In the genomic region with DNA sequence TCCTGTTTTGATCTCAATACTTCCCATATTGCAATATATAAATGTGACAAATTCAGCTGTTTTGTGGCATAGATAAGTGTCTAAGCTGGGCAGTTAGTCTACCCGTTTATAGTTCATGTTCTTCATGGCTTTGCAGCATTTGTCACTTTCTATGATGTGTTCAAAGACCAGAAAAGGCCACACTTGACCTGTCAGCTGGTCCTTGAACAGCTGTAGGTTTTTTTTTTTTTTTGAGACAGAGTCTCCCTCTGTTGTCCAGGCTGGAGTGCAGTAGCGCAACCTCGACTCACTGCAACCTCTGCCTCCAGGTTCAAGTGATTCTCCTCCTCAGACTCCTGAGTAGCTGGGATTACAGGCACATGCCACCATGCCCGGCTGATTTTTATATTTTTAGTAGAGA, we compare ENCODE assay signal across 14 cellular contexts. TPM values are rescaled to one million over a fixed set of nuclear protein-coding genes. Genes with fewer than 3 reads are reported as not detected.
DNase-seq lines count a peak whose midpoint lies in the region; ATAC-seq, FAIRE-seq and TF ChIP-seq lines count a peak whose summit lies in the region.
"Had no signal": no experiment of that assay in that cellular context is flagged by ENCODE, and none has a peak within 500 bp of the region (broad histone marks: within the 10 kb centered on the region; RNA-seq: fewer than 3 reads in every experiment).

No MANE protein-coding gene starts in this region.

- H4K20me1 ChIP-seq in HepG2 (ENCODE audit: insufficient read depth, low read length) (no peaks in the 10 kb centered on the region), PC-9 (ENCODE audit: insufficient read depth) (no peaks in the 10 kb centered on the region)

- H3F3A ChIP-seq in PC-9 (ENCODE audit: insufficient read depth, low read depth), result peaks cover 6% of the 10 kb centered on the region

- TF ChIP-seq POLR2A in HepG2 (IDR thresholded peaks at IDR 0.05; ENCODE audit: insufficient read depth in 1 of 2, low read depth in 2 of 2, low read length in 2 of 2) (no peak), right lobe of liver (IDR thresholded peaks at IDR 0.05) (no peak)

- no peak for DNase-seq in HepG2 (ENCODE audit: low spot score)
- DNase-seq in right lobe of liver, result no peak
- DNase-seq in PC-9, result peak in 1 of 2 experiments; percentile 31
- peak; percentile 53 for DNase-seq in myocyte (ENCODE audit: low read depth)
- no peak for DNase-seq in small intestine
- DNase-seq in DMS153 treated with DMSO at 0.1 percent for 48 hours (lab: John Stamatoyannopoulos, UW; ENCODE audit: unreplicated experiment), result no peak
- no peak for DNase-seq in NCI-H1436 treated with DMSO at 0.1 percent for 48 hours (lab: John Stamatoyannopoulos, UW)
- DNase-seq: BE2C; CD4-positive, alpha-beta memory T cell; GOT3; H9 had no signal

- H3K27me3 ChIP-seq in HepG2 (ENCODE audit: control insufficient read depth in 1 of 2, insufficient read depth in 2 of 2, low read length in 2 of 2) (no peaks in the 10 kb centered on the region), right lobe of liver (no peaks in the 10 kb centered on the region), PC-9 (ENCODE audit: insufficient read depth, low read depth) (no peaks in the 10 kb centered on the region), small intestine (ENCODE audit: control insufficient read depth in 2 of 2, insufficient read depth in 2 of 2, low read length in 2 of 2) (no peaks in the 10 kb centered on the region)
- H3K27me3 ChIP-seq: BE2C had no signal

- H2AFZ ChIP-seq in HepG2 (ENCODE audit: low read length) (no peak overlapping the region), PC-9 (no peak overlapping the region)

- H3K27ac ChIP-seq in HepG2 (ENCODE audit: extremely low read length, insufficient read depth, low read length) (no peak overlapping the region), right lobe of liver (no peak overlapping the region), PC-9 (no peak overlapping the region), small intestine (ENCODE audit: low read depth in 1 of 2, low read length in 1 of 2) (no peak overlapping the region)
- H3K27ac ChIP-seq: C4-2B had no signal

- TF ChIP-seq CTCF in HepG2 (CRISPR knock-in tag; IDR thresholded peaks at IDR 0.05), result no peak
- no peak for TF ChIP-seq CTCF in right lobe of liver (IDR thresholded peaks at IDR 0.05)
- TF ChIP-seq CTCF in PC-9 (conservative IDR thresholded peaks at IDR 0.05), result no peak

- H3K79me2 ChIP-seq in HepG2 (ENCODE audit: insufficient read depth, low read length) (no peaks in the 10 kb centered on the region), PC-9 (ENCODE audit: low read depth) (no peaks in the 10 kb centered on the region)

- FAIRE-seq in HepG2 (lab: Jason Lieb, UNC) (no peak), small intestine (lab: Jason Lieb, UNC) (no peak)
- FAIRE-seq: A204.1 had no signal

- BruUV-seq in HepG2 (replicated peaks; lab: Mats Ljungman, UMichigan) (no TSS peak), PC-9 (replicated peaks; lab: Mats Ljungman, UMichigan) (TSS peak; percentile 74)

- CTCF ChIA-PET in HepG2 (lab: Yijun Ruan, JAX; ENCODE audit: low intra/inter-chr PET ratio, low total read pairs), result no interaction called here
- CTCF ChIA-PET in PC-9 (lab: Charles Lee), result interaction anchor here (0.6 kb wide), 1 partner anchor 30 kb away, joined by 3 read pairs; no protein-coding TSS in a partner anchor

- POLR2A ChIA-PET in HepG2 (lab: Yijun Ruan, JAX) (no interaction called here), PC-9 (lab: Charles Lee; ENCODE audit: unreplicated experiment) (interaction anchor here (0.6 kb wide), 1 partner anchor 281 kb away, joined by 3 read pairs; no protein-coding TSS in a partner anchor)

- no peak for TF ChIP-seq RAD21 in HepG2 (CRISPR knock-in tag; IDR thresholded peaks at IDR 0.05)

- H3K9me2 ChIP-seq in PC-9 (ENCODE audit: insufficient read depth), result no peaks in the 10 kb centered on the region

- H3K9me3 ChIP-seq in HepG2 (ENCODE audit: low read length) (no peaks in the 10 kb centered on the region), right lobe of liver (no peaks in the 10 kb centered on the region), PC-9 (ENCODE audit: insufficient read depth, low read depth) (no peaks in the 10 kb centered on the region), small intestine (ENCODE audit: control insufficient read depth, low read depth) (no peaks in the 10 kb centered on the region)
- H3K9me3 ChIP-seq: BE2C had no signal

- TF ChIP-seq EP300 in HepG2 (IDR thresholded peaks at IDR 0.05; ENCODE audit: low read depth in 2 of 2, low read length in 2 of 2), result no peak
- no peak for TF ChIP-seq EP300 in HepG2 (CRISPR knock-in tag; IDR thresholded peaks at IDR 0.05; ENCODE audit: borderline replicate concordance)

- no peak overlapping the region for H3K4me2 ChIP-seq in HepG2 (ENCODE audit: low read depth, low read length)
- H3K4me2 ChIP-seq in PC-9, result no peak overlapping the region

- WGBS in HepG2 (ENCODE audit: low lambda C conversion rate), result 90% methylated on average over 4 of the region's 4 CpGs
- 86% methylated on average over 4 of the region's 4 CpGs for WGBS in right lobe of liver (ENCODE audit: insufficient coverage, low coverage, low lambda C conversion rate, missing lambda C conversion rate)
- 90 to 96% (median 90%) methylated on average over 4 of the region's 4 CpGs for WGBS in small intestine, 3 donors

- in situ Hi-C loops in HepG2 (cut with HindIII; ENCODE audit: extremely low pct_ligation_motif_present, low pct_unique_long_range_greater_than_20kb), result no loop called here

- H3K4me3 ChIP-seq in HepG2 (replicated peaks in 1 of 3; ENCODE audit: insufficient read depth in 1 of 3, low read depth in 2 of 3, low read length in 3 of 3) (no peak overlapping the region), right lobe of liver (no peak overlapping the region), PC-9 (no peak overlapping the region), small intestine (ENCODE audit: low read depth in 1 of 2, low read length in 2 of 2) (no peak overlapping the region)

- H3K4me1 ChIP-seq in HepG2 (ENCODE audit: insufficient read depth, low read length) (peaks cover 13% of the 10 kb centered on the region), right lobe of liver (peaks cover 0 to 24% (median 7%) of the 10 kb centered on the region in 4 donors), PC-9 (replicated peaks; ENCODE audit: insufficient read depth) (no peaks in the 10 kb centered on the region), small intestine (ENCODE audit: control insufficient read depth in 2 of 2, insufficient read depth in 1 of 2, low read depth in 1 of 2, low read length in 1 of 2) (no peaks in the 10 kb centered on the region)

- H3K36me3 ChIP-seq in HepG2 (replicated peaks in 1 of 2; ENCODE audit: control insufficient read depth in 1 of 2, insufficient read depth in 2 of 2, low read length in 2 of 2), result no peaks in the 10 kb centered on the region; a peak in 1 of 5 replicates
- peaks cover 0 to 19% (median 0%) of the 10 kb centered on the region in 4 donors for H3K36me3 ChIP-seq in right lobe of liver
- H3K36me3 ChIP-seq in PC-9 (ENCODE audit: low read depth), result peaks cover 9% of the 10 kb centered on the region
- peaks cover 0 to 1% of the 10 kb centered on the region in 2 donors for H3K36me3 ChIP-seq in small intestine (ENCODE audit: control insufficient read depth in 2 of 2, insufficient read depth in 2 of 2, low read length in 2 of 2)
- H3K36me3 ChIP-seq: BE2C had no signal

- no peak overlapping the region for H3K9ac ChIP-seq in HepG2 (ENCODE audit: insufficient read depth, low read depth, low read length)

- intact Hi-C loops in HepG2 (cut with micrococcal nuclease; ENCODE audit: unreplicated experiment), result no loop called here
- intact Hi-C loops in right lobe of liver (cut with DNase I), result no loop called here
- intact Hi-C loops in PC-9 (cut with micrococcal nuclease; ENCODE audit: unreplicated experiment), result no loop called here

- no peak for ATAC-seq in HepG2
- no peak for ATAC-seq in right lobe of liver

RNA-seq across cellular contexts. Expression of a gene that starts 28.4 kb away (rescaled TPM):
- total RNA-seq in HepG2 (2016; rRNA removed; fragmentation: Illumina TruSeq; extraction: Trizol) (11.5 and 19.6 TPM in 2 replicates), right lobe of liver (100 to 1,000 TPM in 3 of 6 experiments, 10 to 100 TPM in 3; 29.4 to 206 (median 97.7) TPM), PC-9 (2021) (286 and 294 TPM in 2 replicates), myocyte (2.0 TPM in 2 replicates)
- 5.2 TPM in 2 replicates for total RNA-seq in HepG2 (2016; cell fraction: cytosol; rRNA removed; fragmentation: Illumina TruSeq; extraction: Trizol; ENCODE audit: low read depth)
- 10.8 and 20.2 TPM in 2 replicates for total RNA-seq in HepG2 (2016; cell fraction: insoluble cytoplasmic fraction; rRNA removed; fragmentation: Illumina TruSeq; extraction: Trizol)
- total RNA-seq in HepG2 (2016; cell fraction: membrane; rRNA removed; fragmentation: Illumina TruSeq; extraction: Trizol), result 16.6 and 16.8 TPM in 2 replicates
- total RNA-seq in HepG2 (2016; cell fraction: nucleus; rRNA removed; fragmentation: Illumina TruSeq; extraction: Trizol), result 6.0 and 7.0 TPM in 2 replicates
- polyA plus RNA-seq in HepG2 (2011; rRNA removed) (12.7 and 17.0 TPM in 2 replicates), small intestine (100 to 1,000 TPM in 2 of 3 donors, 10 to 100 TPM in 1; 93.7 to 516 (median 230) TPM)
- 17.0 and 27.6 TPM in 2 replicates for polyA plus RNA-seq in HepG2 (2011; cell fraction: cytosol; rRNA removed)
- polyA plus RNA-seq in HepG2 (2011; cell fraction: nucleus; rRNA removed), result 4.1 and 7.8 TPM in 2 replicates
- polyA plus RNA-seq in HepG2 (2012), result 16.9 and 18.5 TPM in 2 replicates
- polyA plus RNA-seq in HepG2 (2016; cell fraction: cytosol; fragmentation: Illumina TruSeq; extraction: Trizol; ENCODE audit: low read depth), result 9.6 and 10.7 TPM in 2 replicates
- 42.7 and 43.4 TPM in 2 replicates for polyA plus RNA-seq in HepG2 (2016; cell fraction: insoluble cytoplasmic fraction; fragmentation: Illumina TruSeq; extraction: Trizol; ENCODE audit: low read depth)
- polyA plus RNA-seq in HepG2 (2016; cell fraction: membrane; fragmentation: Illumina TruSeq; extraction: Trizol; ENCODE audit: low read depth), result 22.0 and 22.7 TPM in 2 replicates
- polyA plus RNA-seq in HepG2 (2016; cell fraction: nucleus; fragmentation: Illumina TruSeq; extraction: Trizol; ENCODE audit: insufficient read depth, low read depth), result 16.1 and 16.6 TPM in 2 replicates
- polyA minus RNA-seq in HepG2 (2011; rRNA and poly(A)+ RNA removed; ENCODE audit: low replicate concordance), result 30.1 and 125 TPM in 2 replicates
- 17.9 and 19.5 TPM in 2 replicates for polyA minus RNA-seq in HepG2 (2011; cell fraction: cytosol; rRNA and poly(A)+ RNA removed)
- polyA minus RNA-seq in HepG2 (2011; cell fraction: nucleus; rRNA and poly(A)+ RNA removed), result 4.9 and 8.1 TPM in 2 replicates
- 12.7 TPM for polyA plus RNA-seq in myocyte (2012)
- polyA plus RNA-seq: IgD-negative memory B cell had no signal

RNA-seq across cellular contexts. Expression of a gene that starts 29.2 kb away (rescaled TPM):
- 708 and 1,053 TPM in 2 replicates for total RNA-seq in HepG2 (2016; rRNA removed; fragmentation: Illumina TruSeq; extraction: Trizol)
- total RNA-seq in HepG2 (2016; cell fraction: cytosol; rRNA removed; fragmentation: Illumina TruSeq; extraction: Trizol; ENCODE audit: low read depth), result 114 and 133 TPM in 2 replicates
- 720 and 1,097 TPM in 2 replicates for total RNA-seq in HepG2 (2016; cell fraction: insoluble cytoplasmic fraction; rRNA removed; fragmentation: Illumina TruSeq; extraction: Trizol)
- 191 and 222 TPM in 2 replicates for total RNA-seq in HepG2 (2016; cell fraction: membrane; rRNA removed; fragmentation: Illumina TruSeq; extraction: Trizol)
- total RNA-seq in HepG2 (2016; cell fraction: nucleus; rRNA removed; fragmentation: Illumina TruSeq; extraction: Trizol), result 268 and 275 TPM in 2 replicates
- 294 and 319 TPM in 2 replicates for polyA plus RNA-seq in HepG2 (2011; rRNA removed)
- 302 and 393 TPM in 2 replicates for polyA plus RNA-seq in HepG2 (2011; cell fraction: cytosol; rRNA removed)
- 114 and 130 TPM in 2 replicates for polyA plus RNA-seq in HepG2 (2011; cell fraction: nucleus; rRNA removed)
- polyA plus RNA-seq in HepG2 (2012), result 339 and 386 TPM in 2 replicates
- polyA plus RNA-seq in HepG2 (2016; cell fraction: cytosol; fragmentation: Illumina TruSeq; extraction: Trizol; ENCODE audit: low read depth), result 82.0 and 88.3 TPM in 2 replicates
- 785 and 829 TPM in 2 replicates for polyA plus RNA-seq in HepG2 (2016; cell fraction: insoluble cytoplasmic fraction; fragmentation: Illumina TruSeq; extraction: Trizol; ENCODE audit: low read depth)
- 96.5 and 109 TPM in 2 replicates for polyA plus RNA-seq in HepG2 (2016; cell fraction: membrane; fragmentation: Illumina TruSeq; extraction: Trizol; ENCODE audit: low read depth)
- polyA plus RNA-seq in HepG2 (2016; cell fraction: nucleus; fragmentation: Illumina TruSeq; extraction: Trizol; ENCODE audit: insufficient read depth, low read depth), result 284 and 310 TPM in 2 replicates
- polyA minus RNA-seq in HepG2 (2011; rRNA and poly(A)+ RNA removed; ENCODE audit: low replicate concordance), result 354 and 1,739 TPM in 2 replicates
- 264 and 280 TPM in 2 replicates for polyA minus RNA-seq in HepG2 (2011; cell fraction: cytosol; rRNA and poly(A)+ RNA removed)
- polyA minus RNA-seq in HepG2 (2011; cell fraction: nucleus; rRNA and poly(A)+ RNA removed), result 179 and 238 TPM in 2 replicates
- 100 to 1,000 TPM in 2 of 6 experiments, 10 to 100 TPM in 4; 39.7 to 124 (median 74.8) TPM for total RNA-seq in right lobe of liver
- total RNA-seq in PC-9 (2021), result 658 and 831 TPM in 2 replicates
- total RNA-seq in myocyte, result 340 and 378 TPM in 2 replicates
- polyA plus RNA-seq in myocyte (2012), result 222 TPM
- polyA plus RNA-seq in small intestine, result 100 to 1,000 TPM; 101 to 226 (median 138) TPM

RNA-seq across cellular contexts. Expression of a gene that starts 29.6 kb away (rescaled TPM):
- total RNA-seq in HepG2 (2016; rRNA removed; fragmentation: Illumina TruSeq; extraction: Trizol), result 12.1 and 15.0 TPM in 2 replicates
- total RNA-seq in HepG2 (2016; cell fraction: cytosol; rRNA removed; fragmentation: Illumina TruSeq; extraction: Trizol; ENCODE audit: low read depth), result 4.0 and 4.9 TPM in 2 replicates
- total RNA-seq in HepG2 (2016; cell fraction: insoluble cytoplasmic fraction; rRNA removed; fragmentation: Illumina TruSeq; extraction: Trizol), result 13.6 and 19.6 TPM in 2 replicates
- 4.1 and 5.4 TPM in 2 replicates for total RNA-seq in HepG2 (2016; cell fraction: membrane; rRNA removed; fragmentation: Illumina TruSeq; extraction: Trizol)
- 16.6 and 21.5 TPM in 2 replicates for total RNA-seq in HepG2 (2016; cell fraction: nucleus; rRNA removed; fragmentation: Illumina TruSeq; extraction: Trizol)
- polyA plus RNA-seq in HepG2 (2011; rRNA removed), result 3.7 and 5.7 TPM in 2 replicates
- 5.1 and 9.0 TPM in 2 replicates for polyA plus RNA-seq in HepG2 (2011; cell fraction: cytosol; rRNA removed)
- polyA plus RNA-seq in HepG2 (2011; cell fraction: nucleus; rRNA removed), result 3.9 and 7.9 TPM in 2 replicates
- 4.2 and 4.3 TPM in 2 replicates for polyA plus RNA-seq in HepG2 (2012)
- polyA plus RNA-seq in HepG2 (2016; cell fraction: cytosol; fragmentation: Illumina TruSeq; extraction: Trizol; ENCODE audit: low read depth), result 1.1 and 1.9 TPM in 2 replicates
- 10.6 and 12.7 TPM in 2 replicates for polyA plus RNA-seq in HepG2 (2016; cell fraction: insoluble cytoplasmic fraction; fragmentation: Illumina TruSeq; extraction: Trizol; ENCODE audit: low read depth)
- polyA plus RNA-seq in HepG2 (2016; cell fraction: membrane; fragmentation: Illumina TruSeq; extraction: Trizol; ENCODE audit: low read depth), result 2.4 and 2.7 TPM in 2 replicates
- 16.2 and 20.4 TPM in 2 replicates for polyA plus RNA-seq in HepG2 (2016; cell fraction: nucleus; fragmentation: Illumina TruSeq; extraction: Trizol; ENCODE audit: insufficient read depth, low read depth)
- 5.1 and 23.0 TPM in 2 replicates for polyA minus RNA-seq in HepG2 (2011; rRNA and poly(A)+ RNA removed; ENCODE audit: low replicate concordance)
- polyA minus RNA-seq in HepG2 (2011; cell fraction: cytosol; rRNA and poly(A)+ RNA removed), result 2.2 and 4.3 TPM in 2 replicates
- polyA minus RNA-seq in HepG2 (2011; cell fraction: nucleus; rRNA and poly(A)+ RNA removed), result 17.3 and 18.8 TPM in 2 replicates
- total RNA-seq in right lobe of liver, result 10 to 100 TPM in 5 of 6 experiments, 1 to 10 TPM in 1; 7.5 to 16.0 (median 14.1) TPM
- 36.4 and 51.4 TPM in 2 replicates for total RNA-seq in PC-9 (2021)
- 31.4 and 32.8 TPM in 2 replicates for total RNA-seq in myocyte
- polyA plus RNA-seq in myocyte (2012), result 17.3 TPM
- 10 to 100 TPM in 1 of 3 donors, 1 to 10 TPM in 2; 7.6 to 13.7 (median 8.6) TPM for polyA plus RNA-seq in small intestine
